Comparison of ENCODE assay signal across 14 cellular contexts in the genomic region with DNA sequence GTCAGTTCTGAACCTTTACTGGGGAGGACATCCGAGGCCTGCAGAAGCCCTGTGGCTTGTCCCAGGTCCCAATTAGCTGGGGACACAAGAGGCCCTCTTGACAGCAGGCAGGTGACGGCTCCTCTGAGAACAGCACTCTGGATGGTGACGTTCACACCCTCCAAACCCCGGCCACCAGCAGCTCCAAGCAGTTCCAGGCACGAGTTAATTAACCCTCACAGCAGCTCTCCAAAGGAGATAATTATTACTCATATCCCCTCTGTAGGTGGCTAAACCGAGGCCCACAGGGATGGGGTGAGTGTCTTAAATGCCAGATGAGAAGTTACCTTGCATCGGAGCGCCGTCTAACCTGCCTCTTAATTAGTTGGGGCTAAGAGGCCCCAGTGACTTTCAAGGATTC.
"Had no signal": no experiment of that assay in that cellular context is flagged by ENCODE, and none has a peak within 500 bp of the region (broad histone marks: within the 10 kb centered on the region; RNA-seq: fewer than 3 reads in every experiment).

No MANE protein-coding gene starts in this region.

- H3K9me3 ChIP-seq: adrenal gland, breast epithelium, gastroesophageal sphincter, heart right ventricle, left ventricle myocardium inferior, upper lobe of right lung had no signal

- H3K4me3 Mint-ChIP-seq: activated naive CD4-positive, alpha-beta T cell treated with anti-CD3 and anti-CD28 coated beads, Interleukin-2, amount 50 U/mL, for 24 hours; activated T-cell treated with anti-CD3 and anti-CD28 coated beads, Interleukin-2, amount 50 U/mL, for 72 hours had no signal

- H3K36me3 ChIP-seq: adrenal gland, breast epithelium, gastroesophageal sphincter, heart right ventricle, left ventricle myocardium inferior, upper lobe of right lung had no signal

- H3K9me3 Mint-ChIP-seq: activated naive CD4-positive, alpha-beta T cell treated with anti-CD3 and anti-CD28 coated beads, Interleukin-2, amount 50 U/mL, for 24 hours; activated T-cell treated with anti-CD3 and anti-CD28 coated beads, Interleukin-2, amount 50 U/mL, for 72 hours had no signal

- H3K4me1 ChIP-seq: upper lobe of right lung had no signal

- H3K4me1 Mint-ChIP-seq: activated naive CD4-positive, alpha-beta T cell treated with anti-CD3 and anti-CD28 coated beads, Interleukin-2, amount 50 U/mL, for 24 hours had no signal

- H3K36me3 Mint-ChIP-seq: activated naive CD4-positive, alpha-beta T cell treated with anti-CD3 and anti-CD28 coated beads, Interleukin-2, amount 50 U/mL, for 24 hours had no signal

- H3K27me3 Mint-ChIP-seq: activated naive CD4-positive, alpha-beta T cell treated with anti-CD3 and anti-CD28 coated beads, Interleukin-2, amount 50 U/mL, for 24 hours had no signal

- H3K4me3 ChIP-seq: adrenal gland, breast epithelium, coronary artery, gastroesophageal sphincter, heart right ventricle, left ventricle myocardium inferior, upper lobe of right lung had no signal

- H3K27ac ChIP-seq: breast epithelium, coronary artery, gastroesophageal sphincter, heart right ventricle, left ventricle myocardium inferior, upper lobe of right lung had no signal

- H3K27me3 ChIP-seq: adrenal gland, breast epithelium, gastroesophageal sphincter, heart right ventricle, upper lobe of right lung had no signal

- H3K27ac Mint-ChIP-seq: activated naive CD4-positive, alpha-beta T cell treated with anti-CD3 and anti-CD28 coated beads, Interleukin-2, amount 50 U/mL, for 24 hours; activated T-cell treated with anti-CD3 and anti-CD28 coated beads, Interleukin-2, amount 50 U/mL, for 72 hours had no signal

- DNase-seq: activated CD4-positive, alpha-beta T cell treated with anti-CD3 and anti-CD28 coated beads, Interleukin-2, amount 50 U/mL, for 4 hours; activated effector memory CD4-positive, alpha-beta T cell treated with anti-CD3 and anti-CD28 coated beads, Interleukin-2, amount 50 U/mL, for 16 hours; activated T-cell treated with anti-CD3 and anti-CD28 coated beads, Interleukin-2, amount 50 U/mL, for 72 hours; adrenal gland; erythroblast; heart right ventricle; left ventricle myocardium inferior; mammary epithelial cell; stimulated activated naive CD4-positive, alpha-beta T cell; upper lobe of right lung had no signal
